Comparison of ENCODE assay signal across 8 cellular contexts in genomic region chr17:82414548-82415281, GRCh38. TPM values are rescaled to one million over a fixed set of nuclear protein-coding genes. Genes with fewer than 3 reads are reported as not detected.
DNase-seq lines count a peak whose midpoint lies in the region; ATAC-seq and TF ChIP-seq lines count a peak whose summit lies in the region.

No MANE protein-coding gene starts in this region.

- peak; percentile 92 for DNase-seq in ELF-1 (ENCODE audit: low read depth, low spot score)
- peak; percentile 54 for DNase-seq in NCI-H1048 (lab: John Stamatoyannopoulos, UW)
- DNase-seq in activated CD4-positive, CD25-positive, alpha-beta regulatory T cell treated with anti-CD3 and anti-CD28 coated beads, Interleukin-2, amount 50 U/mL, for 16 hours (ENCODE audit: low read depth, low spot score), result peak; percentile 44
- DNase-seq in breast epithelium (ENCODE audit: low spot score in 2 of 2), result peak; percentile 43 to 75
- DNase-seq in islet precursor cell, result peak; percentile 95
- peak; percentile 76 for DNase-seq in stimulated activated CD4-positive, alpha-beta T cell treated with anti-CD3 and anti-CD28 coated beads, Interleukin-1b, Interleukin-23, amount 100 ng/mL, for 48 hours

- peak; percentile 20 to 74 (median 57) for TF ChIP-seq CTCF in breast epithelium (IDR thresholded peaks at IDR 0.05)

- ATAC-seq in HG02763 (IDR thresholded peaks at IDR 0.05; ENCODE audit: unreplicated experiment) (no peak), GM18498 (IDR thresholded peaks at IDR 0.05; ENCODE audit: unreplicated experiment) (no peak)

- intact Hi-C loops in breast epithelium (cut with DNase I; ENCODE audit: low total_unique reads), result loop anchor here (10.0 kb wide), 2 partner anchors 60 to 180 kb away; partner anchors contain the start of gene TEX19

- no peaks in the 10 kb centered on the region for H3K36me3 ChIP-seq in breast epithelium

- H3K27me3 ChIP-seq in breast epithelium, result no peaks in the 10 kb centered on the region

- H3K27ac ChIP-seq in breast epithelium, result no peak overlapping the region

- no peak for TF ChIP-seq POLR2A in breast epithelium (IDR thresholded peaks at IDR 0.05)

- H3K9me3 ChIP-seq in breast epithelium, result no peaks in the 10 kb centered on the region

- peaks cover 2 to 6% of the 10 kb centered on the region in 2 donors for H3K4me1 ChIP-seq in breast epithelium

- H3K4me3 ChIP-seq in breast epithelium, result no peak overlapping the region

RNA-seq across cellular contexts. Expression of gene HEXD, which starts 3.4 kb away (rescaled TPM):
- total RNA-seq in breast epithelium, result 100 to 1,000 TPM in 1 of 3 donors, 10 to 100 TPM in 2; 48.2 to 157 (median 68.2) TPM

RNA-seq across cellular contexts. Expression of gene OGFOD3, which starts 3.7 kb away (rescaled TPM):
- total RNA-seq in breast epithelium, result 10 to 100 TPM; 26.3 to 32.8 (median 28.5) TPM

RNA-seq across cellular contexts. Expression of gene CYBC1, which starts 35.8 kb away (rescaled TPM):
- total RNA-seq in breast epithelium, result 10 to 100 TPM; 54.7 to 71.4 (median 61.9) TPM

RNA-seq across cellular contexts. Expression of gene UTS2R, which starts 43.1 kb away (rescaled TPM):
- total RNA-seq in breast epithelium, result under 1 TPM in 1 of 3 donors, not detected in 2; 0.33 TPM

RNA-seq across cellular contexts. Expression of gene NARF, which starts 43.8 kb away (rescaled TPM):
- total RNA-seq in breast epithelium, result 10 to 100 TPM; 31.9 to 59.5 (median 44.9) TPM

Comparison
In these comparisons a context has a peak if more than half of its experiments do, and no peak if none do; other contexts are left out.
1. DNase-seq: peak in every context shown above with its lines; median percentile 95 in islet precursor cell; 92 in ELF-1; 76 in stimulated activated CD4-positive, alpha-beta T cell treated with anti-CD3 and anti-CD28 coated beads, Interleukin-1b, Interleukin-23, amount 100 ng/mL, for 48 hours; 59 in breast epithelium; 54 in NCI-H1048; 44 in activated CD4-positive, CD25-positive, alpha-beta regulatory T cell treated with anti-CD3 and anti-CD28 coated beads, Interleukin-2, amount 50 U/mL, for 16 hours.